ENCODE assay signal across 1 cellular context in genomic region chr12:53825246-53826081, GRCh38.
TF ChIP-seq lines count a peak whose summit lies in the region.

No MANE protein-coding gene starts in this region.

TF ChIP-seq in HCT116, 20 proteins besides CTCF, POLR2A, EP300 and RAD21 (continued from another document):
- no peak for TF ChIP-seq REST (IDR thresholded peaks at IDR 0.05; ENCODE audit: low read depth)
TF ChIP-seq in HCT116: peak in this region for 8.
